Comparison of ENCODE assay signal across 20 cellular contexts in the genomic region with DNA sequence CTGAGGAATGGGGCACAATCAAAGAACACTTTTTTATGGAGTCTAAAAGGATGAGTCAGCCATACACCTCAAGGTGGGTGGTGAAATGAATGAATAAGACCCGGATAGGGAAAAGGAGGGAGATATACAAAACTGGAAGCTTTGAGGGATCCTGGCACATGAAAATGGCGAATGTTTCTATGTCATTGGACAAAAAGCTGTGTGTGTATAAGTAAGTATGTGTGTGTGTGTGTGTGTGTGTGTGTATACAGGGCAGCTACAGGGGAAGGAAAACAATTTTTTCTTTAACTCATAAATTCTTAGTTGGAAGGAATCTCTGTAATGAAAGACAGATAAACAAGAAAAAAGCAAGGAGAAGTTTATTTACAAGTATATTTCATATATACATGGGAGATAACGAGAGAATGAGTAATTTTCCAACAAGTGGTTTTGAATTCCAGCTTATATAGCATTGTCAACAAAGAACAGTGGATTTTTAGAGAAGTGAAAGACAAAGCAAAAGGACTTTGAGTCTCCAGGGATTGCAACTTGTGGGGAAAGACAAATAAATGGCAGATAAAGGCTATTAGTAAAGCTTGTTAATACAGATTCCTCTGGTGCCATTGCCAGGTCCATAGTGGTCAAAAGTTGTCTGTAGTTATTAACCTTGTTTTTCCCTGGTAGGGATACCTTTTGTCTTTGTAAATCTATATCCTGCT.
"Had no signal": no experiment of that assay in that cellular context is flagged by ENCODE, and none has a peak within 500 bp of the region (broad histone marks: within the 10 kb centered on the region; RNA-seq: fewer than 3 reads in every experiment).

No MANE protein-coding gene starts in this region.

- H3K4me3 ChIP-seq: esophagus muscularis mucosa, heart right ventricle, lower lobe of right lung, psoas muscle, testis had no signal

- H3K4me1 ChIP-seq: esophagus muscularis mucosa, heart right ventricle, lower lobe of right lung, psoas muscle, testis had no signal

- H3K4me3 Mint-ChIP-seq: activated B cell treated with CpG ODN at 0.5 μM for 24 hours; activated CD4-positive, alpha-beta memory T cell treated with anti-CD3 and anti-CD28 coated beads for 36 hours; activated naive CD8-positive, alpha-beta T cell; activated T-helper 1 cell treated with anti-CD3 and anti-CD28 coated beads, Interleukin-12 subunit alpha, Interleukin-12 subunit beta, Interleukin-2, Interleukin-4 antibody, amounts not matched to agents 30 ng/mL and 10 ng/mL and 1 ng/mL, durations not matched to agents 14 hours and 24 hours and 36 hours; mesothelial cell of epicardium; neural crest cell; stimulated activated memory B cell treated with anti-CD40 and anti-IgM and Interleukin-4, amounts not matched to agents 10 μg/mL and 1 μg/mL and 100 μg/mL, for 72 hours; T-helper 2 cell treated with Interferon-gamma antibody and Interleukin-4, amounts not matched to agents 5 μg/mL and 100 μg/mL, for 36 hours; type B pancreatic cell had no signal

- ATAC-seq: heart right ventricle; left cardiac atrium; lower lobe of right lung; psoas muscle; sciatic nerve; stimulated activated memory B cell treated with anti-CD40 and anti-IgM and Interleukin-4, amounts not matched to agents 10 μg/mL and 1 μg/mL and 100 μg/mL, for 72 hours had no signal

- H3K9me3 Mint-ChIP-seq: activated B cell treated with CpG ODN at 0.5 μM for 24 hours; activated CD4-positive, alpha-beta memory T cell treated with anti-CD3 and anti-CD28 coated beads for 36 hours; activated T-helper 1 cell treated with anti-CD3 and anti-CD28 coated beads, Interleukin-12 subunit alpha, Interleukin-12 subunit beta, Interleukin-2, Interleukin-4 antibody, amounts not matched to agents 30 ng/mL and 10 ng/mL and 1 ng/mL, durations not matched to agents 14 hours and 24 hours and 36 hours; mesothelial cell of epicardium; neural crest cell; stimulated activated memory B cell treated with anti-CD40 and anti-IgM and Interleukin-4, amounts not matched to agents 10 μg/mL and 1 μg/mL and 100 μg/mL, for 72 hours; T-helper 2 cell treated with Interferon-gamma antibody and Interleukin-4, amounts not matched to agents 5 μg/mL and 100 μg/mL, for 36 hours; type B pancreatic cell had no signal

- H3K27ac ChIP-seq: esophagus muscularis mucosa, heart right ventricle, lower lobe of right lung, psoas muscle, testis had no signal

- H3K27me3 ChIP-seq: esophagus muscularis mucosa, heart right ventricle, testis had no signal

- H3K36me3 ChIP-seq: esophagus muscularis mucosa, heart right ventricle, lower lobe of right lung had no signal

- H3K27ac Mint-ChIP-seq: activated B cell treated with CpG ODN at 0.5 μM for 24 hours; activated CD4-positive, alpha-beta memory T cell treated with anti-CD3 and anti-CD28 coated beads for 36 hours; activated naive CD8-positive, alpha-beta T cell; activated T-helper 1 cell treated with anti-CD3 and anti-CD28 coated beads, Interleukin-12 subunit alpha, Interleukin-12 subunit beta, Interleukin-2, Interleukin-4 antibody, amounts not matched to agents 30 ng/mL and 10 ng/mL and 1 ng/mL, durations not matched to agents 14 hours and 24 hours and 36 hours; mesothelial cell of epicardium; stimulated activated memory B cell treated with anti-CD40 and anti-IgM and Interleukin-4, amounts not matched to agents 10 μg/mL and 1 μg/mL and 100 μg/mL, for 72 hours; T-helper 2 cell treated with Interferon-gamma antibody and Interleukin-4, amounts not matched to agents 5 μg/mL and 100 μg/mL, for 36 hours had no signal

- H3K9me3 ChIP-seq: esophagus muscularis mucosa, heart right ventricle, lower lobe of right lung, psoas muscle, testis had no signal

- H3K4me1 Mint-ChIP-seq: activated B cell treated with CpG ODN at 0.5 μM for 24 hours had no signal

- H3K36me3 Mint-ChIP-seq: activated CD4-positive, alpha-beta memory T cell treated with anti-CD3 and anti-CD28 coated beads for 36 hours; activated naive CD8-positive, alpha-beta T cell; mesothelial cell of epicardium; stimulated activated memory B cell treated with anti-CD40 and anti-IgM and Interleukin-4, amounts not matched to agents 10 μg/mL and 1 μg/mL and 100 μg/mL, for 72 hours; type B pancreatic cell had no signal

- DNase-seq: activated B cell treated with CpG ODN at 0.5 μM for 24 hours; activated CD4-positive, alpha-beta memory T cell treated with anti-CD3 and anti-CD28 coated beads for 36 hours; activated CD4-positive, alpha-beta T cell treated with anti-CD3 and anti-CD28 coated beads for 4 hours; activated T-cell treated with anti-CD3 and anti-CD28 coated beads for 4 hours; effector CD4-positive, alpha-beta T cell; heart right ventricle; left cardiac atrium; lower lobe of right lung; psoas muscle; stimulated activated CD4-positive, alpha-beta T cell treated with anti-CD3 and anti-CD28 coated beads, Interleukin-4, amount 100 ng/mL, for 4 hours; testis had no signal
